19 cellular contexts compared by ENCODE assay signal in genomic region chr21:36041910-36042309, GRCh38. TPM values are rescaled to one million over a fixed set of nuclear protein-coding genes. Genes with fewer than 3 reads are reported as not detected.
DNase-seq lines count a peak whose midpoint lies in the region; ATAC-seq, FAIRE-seq and TF ChIP-seq lines count a peak whose summit lies in the region.
"Had no signal": no experiment of that assay in that cellular context is flagged by ENCODE, and none has a peak within 500 bp of the region (broad histone marks: within the 10 kb centered on the region; RNA-seq: fewer than 3 reads in every experiment).

No MANE protein-coding gene starts in this region.

- no TSS peak for BruUV-seq in HepG2 (replicated peaks; lab: Mats Ljungman, UMichigan)

- no peak overlapping the region for H3K4me3 Mint-ChIP-seq in WTC11
- H3K4me3 Mint-ChIP-seq in stimulated activated effector memory CD8-positive, alpha-beta T cell treated with anti-CD3 and anti-CD28 coated beads, Interleukin-12 subunit alpha, Interleukin-12 subunit beta, amount 100 ng/mL, for 72 hours, result no peak overlapping the region
- H3K4me3 Mint-ChIP-seq: CD4-positive, alpha-beta memory T cell; H9 had no signal

- H3K4ac ChIP-seq in neuronal stem cell (ENCODE audit: low read length), result no peak overlapping the region

- H3K27me3 Mint-ChIP-seq in WTC11 (ENCODE audit: low read depth), result no peaks in the 10 kb centered on the region
- H3K27me3 Mint-ChIP-seq: CD4-positive, alpha-beta memory T cell had no signal

- in situ Hi-C loops in HepG2 (cut with HindIII; ENCODE audit: extremely low pct_ligation_motif_present, low pct_unique_long_range_greater_than_20kb) (no loop called here), ACHN (cut with HindIII; ENCODE audit: low pct_ligation_motif_present, low pct_unique_long_range_greater_than_20kb, low sequenced_read_pairs) (no loop called here)

- no peaks in the 10 kb centered on the region for H3K79me1 ChIP-seq in neuronal stem cell (ENCODE audit: low read depth, low read length)

- no peaks in the 10 kb centered on the region for H3K9me3 Mint-ChIP-seq in WTC11
- H3K9me3 Mint-ChIP-seq in stimulated activated effector memory CD8-positive, alpha-beta T cell treated with anti-CD3 and anti-CD28 coated beads, Interleukin-12 subunit alpha, Interleukin-12 subunit beta, amount 100 ng/mL, for 72 hours, result no peaks in the 10 kb centered on the region
- H3K9me3 Mint-ChIP-seq: CD4-positive, alpha-beta memory T cell; H9 had no signal

- TF ChIP-seq RAD21 in HepG2 (CRISPR knock-in tag; IDR thresholded peaks at IDR 0.05), result no peak

- H2BK12ac ChIP-seq in neuronal stem cell (ENCODE audit: low read length), result no peak overlapping the region

- TF ChIP-seq EP300 in HepG2 (IDR thresholded peaks at IDR 0.05; ENCODE audit: low read depth in 2 of 2, low read length in 2 of 2) (no peak), HepG2 (CRISPR knock-in tag; IDR thresholded peaks at IDR 0.05; ENCODE audit: borderline replicate concordance) (no peak)

- no peak overlapping the region for H2BK120ac ChIP-seq in neuronal stem cell (ENCODE audit: low read depth, low read length)

- no peak overlapping the region for H4K91ac ChIP-seq in neuronal stem cell (ENCODE audit: low read depth, low read length, poor library complexity)

- no peak overlapping the region for H2BK15ac ChIP-seq in neuronal stem cell (ENCODE audit: low read length)

- H4K20me1 ChIP-seq in HepG2 (ENCODE audit: insufficient read depth, low read length), result no peaks in the 10 kb centered on the region

- H3K23ac ChIP-seq in neuronal stem cell (ENCODE audit: low read depth, low read length, poor library complexity), result no peak overlapping the region

- no peaks in the 10 kb centered on the region for H3K79me2 ChIP-seq in HepG2 (ENCODE audit: insufficient read depth, low read length)

- peak; percentile 73 for DNase-seq in HepG2 (ENCODE audit: low spot score)
- no peak for DNase-seq in right lobe of liver
- DNase-seq in WTC11 (ENCODE audit: low spot score), result no peak
- no peak for DNase-seq in stimulated activated effector memory CD8-positive, alpha-beta T cell treated with anti-CD3 and anti-CD28 coated beads, Interleukin-12 subunit alpha, Interleukin-12 subunit beta, amount 100 ng/mL, for 72 hours (ENCODE audit: low spot score in 2 of 2)
- DNase-seq in neuronal stem cell (ENCODE audit: low spot score), result no peak
- no peak for DNase-seq in COR-L47 (lab: John Stamatoyannopoulos, UW)
- DNase-seq in ACHN, result no peak
- DNase-seq: 8988T; C1 segment of cervical spinal cord; Caco-2; CD4-positive, alpha-beta memory T cell; DMS153; DND-41; GM23248; H9 had no signal

- CTCF ChIA-PET in HepG2 (lab: Yijun Ruan, JAX; ENCODE audit: low intra/inter-chr PET ratio, low total read pairs), result no interaction called here
- CTCF ChIA-PET in WTC11 (lab: Charles Lee), result no interaction called here

- H3K27ac ChIP-seq in HepG2 (ENCODE audit: extremely low read length, insufficient read depth, low read length) (peak overlapping the region; percentile 43), right lobe of liver (no peak overlapping the region), neuronal stem cell (replicated peaks; ENCODE audit: low read length) (no peak overlapping the region)
- H3K27ac ChIP-seq: A549, GM23248 had no signal

- no peak overlapping the region for H3K18ac ChIP-seq in neuronal stem cell (ENCODE audit: low read length)

- H3K9ac ChIP-seq in HepG2 (ENCODE audit: insufficient read depth, low read depth, low read length) (no peak overlapping the region), neuronal stem cell (ENCODE audit: low read depth, low read length, poor library complexity) (no peak overlapping the region)
- H3K9ac ChIP-seq: GM23248 had no signal

- TF ChIP-seq CTCF in HepG2 (CRISPR knock-in tag; IDR thresholded peaks at IDR 0.05) (no peak), right lobe of liver (IDR thresholded peaks at IDR 0.05) (no peak), WTC11 (IDR thresholded peaks at IDR 0.05) (no peak)

- peaks cover 75% of the 10 kb centered on the region for H3K36me3 Mint-ChIP-seq in WTC11
- H3K36me3 Mint-ChIP-seq in stimulated activated effector memory CD8-positive, alpha-beta T cell treated with anti-CD3 and anti-CD28 coated beads, Interleukin-12 subunit alpha, Interleukin-12 subunit beta, amount 100 ng/mL, for 72 hours, result peaks cover 97% of the 10 kb centered on the region

- no peak overlapping the region for H2BK5ac ChIP-seq in neuronal stem cell (ENCODE audit: low read length)

- H2AFZ ChIP-seq in HepG2 (ENCODE audit: low read length), result no peak overlapping the region
- no peak overlapping the region for H2AFZ ChIP-seq in neuronal stem cell (ENCODE audit: low read length)
- H2AFZ ChIP-seq: GM23248 had no signal

- H3K27me3 ChIP-seq in HepG2 (ENCODE audit: control insufficient read depth in 1 of 2, insufficient read depth in 2 of 2, low read length in 2 of 2) (no peaks in the 10 kb centered on the region), right lobe of liver (no peaks in the 10 kb centered on the region), neuronal stem cell (ENCODE audit: control insufficient read depth in 3 of 3, insufficient read depth in 3 of 3, low read depth in 1 of 3, low read length in 3 of 3) (no peaks in the 10 kb centered on the region)

- intact Hi-C loops in HepG2 (cut with micrococcal nuclease; ENCODE audit: unreplicated experiment) (no loop called here), right lobe of liver (cut with DNase I) (no loop called here)

- peaks cover 22% of the 10 kb centered on the region for H3K4me1 Mint-ChIP-seq in WTC11
- H3K4me1 Mint-ChIP-seq in stimulated activated effector memory CD8-positive, alpha-beta T cell treated with anti-CD3 and anti-CD28 coated beads, Interleukin-12 subunit alpha, Interleukin-12 subunit beta, amount 100 ng/mL, for 72 hours, result peaks cover 7% of the 10 kb centered on the region

- H3K9me3 ChIP-seq in HepG2 (ENCODE audit: low read length), result no peaks in the 10 kb centered on the region
- no peaks in the 10 kb centered on the region for H3K9me3 ChIP-seq in right lobe of liver
- no peaks in the 10 kb centered on the region for H3K9me3 ChIP-seq in neuronal stem cell (replicated peaks in 1 of 2; ENCODE audit: control insufficient read depth in 2 of 2, insufficient read depth in 1 of 2, low read depth in 1 of 2, low read length in 2 of 2)
- H3K9me3 ChIP-seq: A549, Caco-2 had no signal

- no peak overlapping the region for H2AK5ac ChIP-seq in neuronal stem cell (ENCODE audit: low read depth, low read length)

- H3K36me3 ChIP-seq in HepG2 (replicated peaks in 1 of 2; ENCODE audit: control insufficient read depth in 1 of 2, insufficient read depth in 2 of 2, low read length in 2 of 2), result peaks cover 27 to 63% of the 10 kb centered on the region in 2 experiments
- H3K36me3 ChIP-seq in right lobe of liver, result peaks cover 0 to 62% (median 26%) of the 10 kb centered on the region in 4 donors
- H3K36me3 ChIP-seq in neuronal stem cell (replicated peaks in 1 of 2; ENCODE audit: control insufficient read depth in 2 of 2, insufficient read depth in 2 of 2, low read length in 2 of 2), result peaks cover 31 to 90% of the 10 kb centered on the region in 2 donors

- H4K8ac ChIP-seq in neuronal stem cell (ENCODE audit: low read depth, low read length), result no peak overlapping the region

- POLR2A ChIA-PET in HepG2 (lab: Yijun Ruan, JAX) (no interaction called here), WTC11 (lab: Charles Lee) (no interaction called here)

- H3K4me2 ChIP-seq in HepG2 (ENCODE audit: low read depth, low read length) (no peak overlapping the region), neuronal stem cell (ENCODE audit: insufficient read depth, low read length, poor library complexity, severe bottlenecking) (no peak overlapping the region)
- H3K4me2 ChIP-seq: A549 had no signal

- H3K27ac Mint-ChIP-seq in WTC11, result peak overlapping the region; percentile 63; the same call in 1 of the 2 replicates
- peak overlapping the region; percentile 48 for H3K27ac Mint-ChIP-seq in stimulated activated effector memory CD8-positive, alpha-beta T cell treated with anti-CD3 and anti-CD28 coated beads, Interleukin-12 subunit alpha, Interleukin-12 subunit beta, amount 100 ng/mL, for 72 hours
- H3K27ac Mint-ChIP-seq: CD4-positive, alpha-beta memory T cell had no signal

- H3K4me3 ChIP-seq in HepG2 (replicated peaks in 1 of 3; ENCODE audit: insufficient read depth in 1 of 3, low read depth in 2 of 3, low read length in 3 of 3) (no peak overlapping the region), right lobe of liver (no peak overlapping the region), neuronal stem cell (ENCODE audit: low read length in 2 of 2) (no peak overlapping the region)
- H3K4me3 ChIP-seq: A549, GM23248 had no signal

- H3K4me1 ChIP-seq in HepG2 (ENCODE audit: insufficient read depth, low read length) (no peaks in the 10 kb centered on the region), right lobe of liver (no peaks in the 10 kb centered on the region), neuronal stem cell (ENCODE audit: control insufficient read depth in 2 of 2, insufficient read depth in 1 of 2, low read depth in 1 of 2, low read length in 2 of 2) (no peaks in the 10 kb centered on the region)
- H3K4me1 ChIP-seq: A549, Caco-2 had no signal

- 33% methylated on average over 1 of the region's 1 CpG for WGBS in HepG2 (ENCODE audit: low lambda C conversion rate)
- 78% methylated on average over 1 of the region's 1 CpG for WGBS in right lobe of liver (ENCODE audit: insufficient coverage, low coverage, low lambda C conversion rate, missing lambda C conversion rate)
- no CpG with 5 or more reads among the region's 1 CpG for WGBS in neuronal stem cell (ENCODE audit: extremely low coverage in 2 of 2, insufficient read length in 2 of 2, insufficient replicate concordance in 1 of 2), 2 donors

- FAIRE-seq in HepG2 (lab: Jason Lieb, UNC), result no peak
- FAIRE-seq: A549, G401.6, GM19239 had no signal

- TF ChIP-seq POLR2A in HepG2 (IDR thresholded peaks at IDR 0.05; ENCODE audit: insufficient read depth in 1 of 2, low read depth in 2 of 2, low read length in 2 of 2) (no peak), right lobe of liver (IDR thresholded peaks at IDR 0.05) (no peak)

- peak; percentile 77 for ATAC-seq in HepG2
- ATAC-seq in right lobe of liver, result no peak
- no peak for ATAC-seq in WTC11
- no peak for ATAC-seq in stimulated activated effector memory CD8-positive, alpha-beta T cell treated with anti-CD3 and anti-CD28 coated beads, Interleukin-12 subunit alpha, Interleukin-12 subunit beta, amount 100 ng/mL, for 72 hours
- ATAC-seq: A549, HCT116 had no signal

- H3K14ac ChIP-seq in neuronal stem cell (ENCODE audit: low read length), result no peak overlapping the region

RNA-seq across cellular contexts. Expression of gene SETD4, which starts 18.4 kb away (rescaled TPM):
- 11.9 and 14.4 TPM in 2 replicates for total RNA-seq in HepG2 (2016; rRNA removed; fragmentation: Illumina TruSeq; extraction: Trizol)
- total RNA-seq in HepG2 (2016; cell fraction: cytosol; rRNA removed; fragmentation: Illumina TruSeq; extraction: Trizol; ENCODE audit: low read depth), result 2.4 and 3.7 TPM in 2 replicates
- 12.5 and 15.3 TPM in 2 replicates for total RNA-seq in HepG2 (2016; cell fraction: insoluble cytoplasmic fraction; rRNA removed; fragmentation: Illumina TruSeq; extraction: Trizol)
- total RNA-seq in HepG2 (2016; cell fraction: membrane; rRNA removed; fragmentation: Illumina TruSeq; extraction: Trizol), result 4.4 and 6.1 TPM in 2 replicates
- total RNA-seq in HepG2 (2016; cell fraction: nucleus; rRNA removed; fragmentation: Illumina TruSeq; extraction: Trizol), result 26.3 and 27.5 TPM in 2 replicates
- polyA plus RNA-seq in HepG2 (2011; rRNA removed), result 7.1 and 8.4 TPM in 2 replicates
- 4.4 and 5.1 TPM in 2 replicates for polyA plus RNA-seq in HepG2 (2011; cell fraction: cytosol; rRNA removed)
- polyA plus RNA-seq in HepG2 (2011; cell fraction: nucleus; rRNA removed), result 17.7 and 21.1 TPM in 2 replicates
- 6.2 and 8.6 TPM in 2 replicates for polyA plus RNA-seq in HepG2 (2012)
- 1.3 and 1.5 TPM in 2 replicates for polyA plus RNA-seq in HepG2 (2016; cell fraction: cytosol; fragmentation: Illumina TruSeq; extraction: Trizol; ENCODE audit: low read depth)
- polyA plus RNA-seq in HepG2 (2016; cell fraction: insoluble cytoplasmic fraction; fragmentation: Illumina TruSeq; extraction: Trizol; ENCODE audit: low read depth), result 10.0 and 10.5 TPM in 2 replicates
- polyA plus RNA-seq in HepG2 (2016; cell fraction: membrane; fragmentation: Illumina TruSeq; extraction: Trizol; ENCODE audit: low read depth), result 1.8 and 2.8 TPM in 2 replicates
- polyA plus RNA-seq in HepG2 (2016; cell fraction: nucleus; fragmentation: Illumina TruSeq; extraction: Trizol; ENCODE audit: insufficient read depth, low read depth), result 37.4 and 44.2 TPM in 2 replicates
- polyA minus RNA-seq in HepG2 (2011; rRNA and poly(A)+ RNA removed; ENCODE audit: low replicate concordance), result 12.9 and 17.6 TPM in 2 replicates
- polyA minus RNA-seq in HepG2 (2011; cell fraction: cytosol; rRNA and poly(A)+ RNA removed), result 2.7 and 5.1 TPM in 2 replicates
- 24.9 and 25.4 TPM in 2 replicates for polyA minus RNA-seq in HepG2 (2011; cell fraction: nucleus; rRNA and poly(A)+ RNA removed)
- total RNA-seq in right lobe of liver, result 10 to 100 TPM in 1 of 6 experiments, 1 to 10 TPM in 5; 5.0 to 10.4 (median 7.3) TPM
- 44.1 to 64.8 TPM (median 45.7 TPM) in 3 replicates for total RNA-seq in WTC11 (2021)
- 16.1 TPM for polyA plus RNA-seq in neuronal stem cell (2013, experiment 1 of 2)
- 15.6 TPM for polyA plus RNA-seq in neuronal stem cell (2013, experiment 2 of 2)

RNA-seq across cellular contexts. Expression of gene CBR1, which starts 27.9 kb away (rescaled TPM):
- total RNA-seq in HepG2 (2016; rRNA removed; fragmentation: Illumina TruSeq; extraction: Trizol) (38.7 and 45.6 TPM in 2 replicates), right lobe of liver (100 to 1,000 TPM in 4 of 6 experiments, 10 to 100 TPM in 2; 59.1 to 688 (median 211) TPM), WTC11 (2021) (167 to 172 TPM (median 170 TPM) in 3 replicates)
- total RNA-seq in HepG2 (2016; cell fraction: cytosol; rRNA removed; fragmentation: Illumina TruSeq; extraction: Trizol; ENCODE audit: low read depth), result 7.9 and 8.1 TPM in 2 replicates
- total RNA-seq in HepG2 (2016; cell fraction: insoluble cytoplasmic fraction; rRNA removed; fragmentation: Illumina TruSeq; extraction: Trizol), result 38.5 and 46.8 TPM in 2 replicates
- 14.5 and 17.4 TPM in 2 replicates for total RNA-seq in HepG2 (2016; cell fraction: membrane; rRNA removed; fragmentation: Illumina TruSeq; extraction: Trizol)
- 15.4 and 15.7 TPM in 2 replicates for total RNA-seq in HepG2 (2016; cell fraction: nucleus; rRNA removed; fragmentation: Illumina TruSeq; extraction: Trizol)
- 33.7 and 40.2 TPM in 2 replicates for polyA plus RNA-seq in HepG2 (2011; rRNA removed)
- 42.7 and 71.0 TPM in 2 replicates for polyA plus RNA-seq in HepG2 (2011; cell fraction: cytosol; rRNA removed)
- 26.4 and 32.1 TPM in 2 replicates for polyA plus RNA-seq in HepG2 (2011; cell fraction: nucleus; rRNA removed)
- polyA plus RNA-seq in HepG2 (2012), result 30.4 and 32.9 TPM in 2 replicates
- polyA plus RNA-seq in HepG2 (2016; cell fraction: cytosol; fragmentation: Illumina TruSeq; extraction: Trizol; ENCODE audit: low read depth), result 7.7 and 9.2 TPM in 2 replicates
- polyA plus RNA-seq in HepG2 (2016; cell fraction: insoluble cytoplasmic fraction; fragmentation: Illumina TruSeq; extraction: Trizol; ENCODE audit: low read depth), result 51.8 and 57.6 TPM in 2 replicates
- 11.5 and 12.6 TPM in 2 replicates for polyA plus RNA-seq in HepG2 (2016; cell fraction: membrane; fragmentation: Illumina TruSeq; extraction: Trizol; ENCODE audit: low read depth)
- 23.3 and 28.1 TPM in 2 replicates for polyA plus RNA-seq in HepG2 (2016; cell fraction: nucleus; fragmentation: Illumina TruSeq; extraction: Trizol; ENCODE audit: insufficient read depth, low read depth)
- 72.8 and 83.4 TPM in 2 replicates for polyA minus RNA-seq in HepG2 (2011; rRNA and poly(A)+ RNA removed; ENCODE audit: low replicate concordance)
- polyA minus RNA-seq in HepG2 (2011; cell fraction: cytosol; rRNA and poly(A)+ RNA removed), result 23.7 and 30.8 TPM in 2 replicates
- 4.5 and 7.2 TPM in 2 replicates for polyA minus RNA-seq in HepG2 (2011; cell fraction: nucleus; rRNA and poly(A)+ RNA removed)
- polyA plus RNA-seq in neuronal stem cell (2013, experiment 1 of 2), result 9.9 TPM
- 10.5 TPM for polyA plus RNA-seq in neuronal stem cell (2013, experiment 2 of 2)

Comparison
In these comparisons a context has a peak if more than half of its experiments do, and no peak if none do; other contexts are left out.
1. Of the 50 proteins assayed by ChIP-seq in both HepG2 and WTC11: peak only in HepG2: FOXP4; only in WTC11: none; in both: none; in neither: 48; mixed calls (peak in some experiments, not most) for 1.